In the genomic region with DNA sequence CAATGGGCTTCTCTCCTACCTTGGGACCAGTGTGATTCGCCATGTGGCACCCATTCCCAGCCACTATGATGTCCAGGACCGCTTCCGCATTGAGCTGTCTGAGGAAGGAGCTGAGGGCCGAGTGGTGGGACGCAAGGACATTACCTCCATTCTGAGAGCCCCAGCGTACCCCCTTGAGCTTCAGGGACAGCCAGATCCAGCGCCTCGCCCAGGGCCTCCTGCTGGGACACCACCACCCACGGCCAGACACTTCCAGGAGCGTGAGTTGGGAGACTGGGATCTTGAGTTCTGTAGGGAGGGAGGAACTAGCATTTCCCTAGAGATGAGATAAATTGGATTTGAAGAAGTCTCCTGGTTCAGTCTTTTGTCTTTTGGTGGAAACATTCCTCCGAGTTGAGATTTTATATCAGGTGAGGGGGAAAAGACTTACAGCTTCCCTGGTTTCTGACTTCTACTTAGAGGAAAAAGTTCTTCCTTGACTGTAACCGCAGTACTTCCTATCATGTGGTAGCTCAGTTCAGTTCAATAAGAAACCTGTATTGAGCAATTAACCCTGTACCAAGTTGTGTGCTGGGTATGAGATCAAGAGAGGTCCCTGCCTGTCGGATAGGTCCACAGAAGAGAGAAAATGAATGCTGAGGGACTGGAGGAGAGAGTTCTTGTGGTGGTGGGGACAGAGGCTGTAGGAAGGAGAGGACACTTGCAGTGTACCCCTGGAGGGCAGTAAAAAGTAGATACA, we compare ENCODE assay signal across 1 cellular context.
TF ChIP-seq lines count a peak whose summit lies in the region.

No MANE protein-coding gene starts in this region.

TF ChIP-seq in H1, 55 proteins besides CTCF, POLR2A, EP300 and RAD21:
- TF ChIP-seq MAFK (IDR thresholded peaks at IDR 0.05; ENCODE audit: low read depth, low read length) (no peak), POU5F1 (IDR thresholded peaks at IDR 0.05; ENCODE audit: low read depth, low read length) (no peak), KDM5A (IDR thresholded peaks at IDR 0.05; ENCODE audit: low read length) (no peak), E2F6 (IDR thresholded peaks at IDR 0.05) (no peak), HDAC2 (IDR thresholded peaks at IDR 0.05; ENCODE audit: borderline replicate concordance in 1 of 2, low read depth in 2 of 2, low read length in 2 of 2) (no peak), EZH2 (IDR thresholded peaks at IDR 0.05; ENCODE audit: low read depth, low read length, severe bottlenecking) (no peak), ASH2L (IDR thresholded peaks at IDR 0.05; ENCODE audit: low read length) (no peak), KDM4A (IDR thresholded peaks at IDR 0.05; ENCODE audit: low read depth, low read length, severe bottlenecking) (no peak), SP2 (IDR thresholded peaks at IDR 0.05; ENCODE audit: low read length) (no peak), KDM1A (IDR thresholded peaks at IDR 0.05; ENCODE audit: borderline replicate concordance, low read length) (no peak), SRF (IDR thresholded peaks at IDR 0.05; ENCODE audit: low read depth, low read length) (no peak), TEAD4 (IDR thresholded peaks at IDR 0.05; ENCODE audit: low read depth, low read length) (no peak)
- TF ChIP-seq, protein P1, sequence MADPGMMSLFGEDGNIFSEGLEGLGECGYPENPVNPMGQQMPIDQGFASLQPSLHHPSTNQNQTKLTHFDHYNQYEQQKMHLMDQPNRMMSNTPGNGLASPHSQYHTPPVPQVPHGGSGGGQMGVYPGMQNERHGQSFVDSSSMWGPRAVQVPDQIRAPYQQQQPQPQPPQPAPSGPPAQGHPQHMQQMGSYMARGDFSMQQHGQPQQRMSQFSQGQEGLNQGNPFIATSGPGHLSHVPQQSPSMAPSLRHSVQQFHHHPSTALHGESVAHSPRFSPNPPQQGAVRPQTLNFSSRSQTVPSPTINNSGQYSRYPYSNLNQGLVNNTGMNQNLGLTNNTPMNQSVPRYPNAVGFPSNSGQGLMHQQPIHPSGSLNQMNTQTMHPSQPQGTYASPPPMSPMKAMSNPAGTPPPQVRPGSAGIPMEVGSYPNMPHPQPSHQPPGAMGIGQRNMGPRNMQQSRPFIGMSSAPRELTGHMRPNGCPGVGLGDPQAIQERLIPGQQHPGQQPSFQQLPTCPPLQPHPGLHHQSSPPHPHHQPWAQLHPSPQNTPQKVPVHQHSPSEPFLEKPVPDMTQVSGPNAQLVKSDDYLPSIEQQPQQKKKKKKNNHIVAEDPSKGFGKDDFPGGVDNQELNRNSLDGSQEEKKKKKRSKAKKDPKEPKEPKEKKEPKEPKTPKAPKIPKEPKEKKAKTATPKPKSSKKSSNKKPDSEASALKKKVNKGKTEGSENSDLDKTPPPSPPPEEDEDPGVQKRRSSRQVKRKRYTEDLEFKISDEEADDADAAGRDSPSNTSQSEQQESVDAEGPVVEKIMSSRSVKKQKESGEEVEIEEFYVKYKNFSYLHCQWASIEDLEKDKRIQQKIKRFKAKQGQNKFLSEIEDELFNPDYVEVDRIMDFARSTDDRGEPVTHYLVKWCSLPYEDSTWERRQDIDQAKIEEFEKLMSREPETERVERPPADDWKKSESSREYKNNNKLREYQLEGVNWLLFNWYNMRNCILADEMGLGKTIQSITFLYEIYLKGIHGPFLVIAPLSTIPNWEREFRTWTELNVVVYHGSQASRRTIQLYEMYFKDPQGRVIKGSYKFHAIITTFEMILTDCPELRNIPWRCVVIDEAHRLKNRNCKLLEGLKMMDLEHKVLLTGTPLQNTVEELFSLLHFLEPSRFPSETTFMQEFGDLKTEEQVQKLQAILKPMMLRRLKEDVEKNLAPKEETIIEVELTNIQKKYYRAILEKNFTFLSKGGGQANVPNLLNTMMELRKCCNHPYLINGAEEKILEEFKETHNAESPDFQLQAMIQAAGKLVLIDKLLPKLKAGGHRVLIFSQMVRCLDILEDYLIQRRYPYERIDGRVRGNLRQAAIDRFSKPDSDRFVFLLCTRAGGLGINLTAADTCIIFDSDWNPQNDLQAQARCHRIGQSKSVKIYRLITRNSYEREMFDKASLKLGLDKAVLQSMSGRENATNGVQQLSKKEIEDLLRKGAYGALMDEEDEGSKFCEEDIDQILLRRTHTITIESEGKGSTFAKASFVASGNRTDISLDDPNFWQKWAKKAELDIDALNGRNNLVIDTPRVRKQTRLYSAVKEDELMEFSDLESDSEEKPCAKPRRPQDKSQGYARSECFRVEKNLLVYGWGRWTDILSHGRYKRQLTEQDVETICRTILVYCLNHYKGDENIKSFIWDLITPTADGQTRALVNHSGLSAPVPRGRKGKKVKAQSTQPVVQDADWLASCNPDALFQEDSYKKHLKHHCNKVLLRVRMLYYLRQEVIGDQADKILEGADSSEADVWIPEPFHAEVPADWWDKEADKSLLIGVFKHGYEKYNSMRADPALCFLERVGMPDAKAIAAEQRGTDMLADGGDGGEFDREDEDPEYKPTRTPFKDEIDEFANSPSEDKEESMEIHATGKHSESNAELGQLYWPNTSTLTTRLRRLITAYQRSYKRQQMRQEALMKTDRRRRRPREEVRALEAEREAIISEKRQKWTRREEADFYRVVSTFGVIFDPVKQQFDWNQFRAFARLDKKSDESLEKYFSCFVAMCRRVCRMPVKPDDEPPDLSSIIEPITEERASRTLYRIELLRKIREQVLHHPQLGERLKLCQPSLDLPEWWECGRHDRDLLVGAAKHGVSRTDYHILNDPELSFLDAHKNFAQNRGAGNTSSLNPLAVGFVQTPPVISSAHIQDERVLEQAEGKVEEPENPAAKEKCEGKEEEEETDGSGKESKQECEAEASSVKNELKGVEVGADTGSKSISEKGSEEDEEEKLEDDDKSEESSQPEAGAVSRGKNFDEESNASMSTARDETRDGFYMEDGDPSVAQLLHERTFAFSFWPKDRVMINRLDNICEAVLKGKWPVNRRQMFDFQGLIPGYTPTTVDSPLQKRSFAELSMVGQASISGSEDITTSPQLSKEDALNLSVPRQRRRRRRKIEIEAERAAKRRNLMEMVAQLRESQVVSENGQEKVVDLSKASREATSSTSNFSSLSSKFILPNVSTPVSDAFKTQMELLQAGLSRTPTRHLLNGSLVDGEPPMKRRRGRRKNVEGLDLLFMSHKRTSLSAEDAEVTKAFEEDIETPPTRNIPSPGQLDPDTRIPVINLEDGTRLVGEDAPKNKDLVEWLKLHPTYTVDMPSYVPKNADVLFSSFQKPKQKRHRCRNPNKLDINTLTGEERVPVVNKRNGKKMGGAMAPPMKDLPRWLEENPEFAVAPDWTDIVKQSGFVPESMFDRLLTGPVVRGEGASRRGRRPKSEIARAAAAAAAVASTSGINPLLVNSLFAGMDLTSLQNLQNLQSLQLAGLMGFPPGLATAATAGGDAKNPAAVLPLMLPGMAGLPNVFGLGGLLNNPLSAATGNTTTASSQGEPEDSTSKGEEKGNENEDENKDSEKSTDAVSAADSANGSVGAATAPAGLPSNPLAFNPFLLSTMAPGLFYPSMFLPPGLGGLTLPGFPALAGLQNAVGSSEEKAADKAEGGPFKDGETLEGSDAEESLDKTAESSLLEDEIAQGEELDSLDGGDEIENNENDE (IDR thresholded peaks at IDR 0.05; ENCODE audit: insufficient replicate concordance, low read length): no peak
